ENCODE assay signal across 20 cellular contexts in the genomic region with DNA sequence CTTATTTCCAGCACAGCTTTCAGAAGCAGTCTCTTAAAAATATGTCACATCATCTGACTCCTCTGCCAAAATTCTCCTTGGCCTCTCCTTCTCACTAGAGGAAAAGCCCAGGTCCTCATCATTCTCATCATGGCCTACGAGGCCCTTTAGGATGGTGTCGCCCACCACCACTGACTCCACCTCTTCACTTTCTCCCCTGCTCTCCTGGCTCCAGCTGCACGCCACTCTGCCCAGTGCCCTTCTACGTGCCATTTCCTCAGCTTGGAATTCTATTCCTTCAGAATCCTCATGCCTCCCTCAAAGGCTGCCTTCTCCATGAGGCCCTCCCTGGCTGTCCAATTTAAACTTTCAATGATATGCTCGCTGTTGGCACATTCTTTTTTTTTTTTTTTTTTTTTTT. TPM values are rescaled to one million over a fixed set of nuclear protein-coding genes. Genes with fewer than 3 reads are reported as not detected.
A peak's percentile ranks its signal among the peaks of the same experiment; 100 is the strongest.
DNase-seq lines count a peak whose midpoint lies in the region; ATAC-seq, FAIRE-seq and TF ChIP-seq lines count a peak whose summit lies in the region.
"Had no signal": no experiment of that assay in that cellular context is flagged by ENCODE, and none has a peak within 500 bp of the region (broad histone marks: within the 10 kb centered on the region; RNA-seq: fewer than 3 reads in every experiment).

No MANE protein-coding gene starts in this region.

- H3K9me3 ChIP-seq in CD4-positive, alpha-beta T cell (ENCODE audit: control insufficient read depth, low read length), result no peaks in the 10 kb centered on the region
- H3K9me3 ChIP-seq in OCI-LY1 (ENCODE audit: low read length) (no peaks in the 10 kb centered on the region), sigmoid colon (no peaks in the 10 kb centered on the region), colonic mucosa (no peaks in the 10 kb centered on the region), neuronal stem cell (replicated peaks in 1 of 2; ENCODE audit: control insufficient read depth in 2 of 2, insufficient read depth in 1 of 2, low read depth in 1 of 2, low read length in 2 of 2) (no peaks in the 10 kb centered on the region)

- no peak overlapping the region for H3K4me3 Mint-ChIP-seq in CD4-positive, alpha-beta T cell
- H3K4me3 Mint-ChIP-seq in glutamatergic neuron (ENCODE audit: unreplicated experiment), result peak overlapping the region; percentile 7

- no peaks in the 10 kb centered on the region for H3K36me3 Mint-ChIP-seq in CD4-positive, alpha-beta T cell (ENCODE audit: low read depth)
- no peaks in the 10 kb centered on the region for H3K36me3 Mint-ChIP-seq in glutamatergic neuron (ENCODE audit: unreplicated experiment)

- no peak for TF ChIP-seq CTCF in CD4-positive, alpha-beta T cell (IDR thresholded peaks at IDR 0.05)
- no peak for TF ChIP-seq CTCF in OCI-LY1 (IDR thresholded peaks at IDR 0.05; ENCODE audit: low read length)
- no peak for TF ChIP-seq CTCF in glutamatergic neuron (IDR thresholded peaks at IDR 0.05; ENCODE audit: partially characterized antibody, unreplicated experiment)
- no peak for TF ChIP-seq CTCF in sigmoid colon (IDR thresholded peaks at IDR 0.05)
- TF ChIP-seq CTCF in colonic mucosa (IDR thresholded peaks at IDR 0.05), result no peak

- no peaks in the 10 kb centered on the region for H3K9me3 Mint-ChIP-seq in CD4-positive, alpha-beta T cell
- peaks cover 13% of the 10 kb centered on the region for H3K9me3 Mint-ChIP-seq in glutamatergic neuron (ENCODE audit: unreplicated experiment)

- no peak overlapping the region for H3K23ac ChIP-seq in neuronal stem cell (ENCODE audit: low read depth, low read length, poor library complexity)

- no peak for ATAC-seq in CD4-positive, alpha-beta T cell (ENCODE audit: poor library complexity)
- ATAC-seq in HG02852 (IDR thresholded peaks at IDR 0.05; ENCODE audit: unreplicated experiment), result no peak
- ATAC-seq: Panc1 had no signal

- TF ChIP-seq POLR2A in sigmoid colon (IDR thresholded peaks at IDR 0.05), result no peak

- no peak overlapping the region for H2BK12ac ChIP-seq in neuronal stem cell (ENCODE audit: low read length)

- no peak for TF ChIP-seq EP300 in sigmoid colon (IDR thresholded peaks at IDR 0.05)

- H2AFZ ChIP-seq in OCI-LY1 (ENCODE audit: low read length) (no peak overlapping the region), neuronal stem cell (ENCODE audit: low read length) (no peak overlapping the region)
- H2AFZ ChIP-seq: GM23248 had no signal

- H3K79me1 ChIP-seq in neuronal stem cell (ENCODE audit: low read depth, low read length), result no peaks in the 10 kb centered on the region

- H2BK15ac ChIP-seq in neuronal stem cell (ENCODE audit: low read length), result no peak overlapping the region

- peaks cover 100% of the 10 kb centered on the region for H3K4me1 ChIP-seq in OCI-LY1 (ENCODE audit: insufficient read depth, low read length, severe bottlenecking)
- peaks cover 0 to 79% (median 69%) of the 10 kb centered on the region in 4 donors for H3K4me1 ChIP-seq in sigmoid colon
- H3K4me1 ChIP-seq in colonic mucosa, result peaks cover 3% of the 10 kb centered on the region
- H3K4me1 ChIP-seq in neuronal stem cell (ENCODE audit: control insufficient read depth in 2 of 2, insufficient read depth in 1 of 2, low read depth in 1 of 2, low read length in 2 of 2), result peaks cover 7 to 17% of the 10 kb centered on the region in 2 donors

- CTCF ChIA-PET in CD4-positive, alpha-beta T cell (lab: Charles Lee), result interaction anchor here (0.6 to 15.3 kb wide), 5 partner anchors 10 to 130 kb away, joined by 3 to 462 read pairs (median 12); no protein-coding TSS in a partner anchor

- no peak overlapping the region for H3K18ac ChIP-seq in neuronal stem cell (ENCODE audit: low read length)

- no peak overlapping the region for H3K4ac ChIP-seq in neuronal stem cell (ENCODE audit: low read length)

- H3K27ac ChIP-seq in CD4-positive, alpha-beta T cell (ENCODE audit: low read depth, low read length), result no peak overlapping the region
- H3K27ac ChIP-seq in OCI-LY1 (ENCODE audit: low read depth, low read length, poor library complexity, severe bottlenecking) (peak overlapping the region; percentile 100), sigmoid colon (peak overlapping the region; percentile 86 to 98 (median 92)), colonic mucosa (no peak overlapping the region), neuronal stem cell (replicated peaks; ENCODE audit: low read length) (no peak overlapping the region)
- H3K27ac ChIP-seq: GM23248 had no signal

- intact Hi-C loops in CD4-positive, alpha-beta T cell (cut with DNase I, micrococcal nuclease), result no loop called here
- intact Hi-C loops in sigmoid colon (cut with DNase I) (no loop called here), colonic mucosa (cut with DNase I) (no loop called here)

- H4K20me1 ChIP-seq in OCI-LY1 (ENCODE audit: insufficient read depth, low read length), result no peaks in the 10 kb centered on the region

- H3K4me1 Mint-ChIP-seq in CD4-positive, alpha-beta T cell (ENCODE audit: low read depth), result peaks cover 57% of the 10 kb centered on the region
- H3K4me1 Mint-ChIP-seq in glutamatergic neuron (ENCODE audit: low read depth, unreplicated experiment), result peaks cover 62% of the 10 kb centered on the region

- WGBS in sigmoid colon, 2 donors, result 94% methylated on average over 5 of the region's 5 CpGs
- WGBS in neuronal stem cell (ENCODE audit: extremely low coverage in 2 of 2, insufficient read length in 2 of 2, insufficient replicate concordance in 1 of 2), 2 donors, result no CpG with 5 or more reads among the region's 5 CpGs

- H2BK5ac ChIP-seq in neuronal stem cell (ENCODE audit: low read length), result no peak overlapping the region

- H3K27ac Mint-ChIP-seq in CD4-positive, alpha-beta T cell, result peak overlapping the region; percentile 69
- peak overlapping the region; percentile 63 for H3K27ac Mint-ChIP-seq in glutamatergic neuron (ENCODE audit: unreplicated experiment)

- DNase-seq in CD4-positive, alpha-beta T cell, result no peak
- DNase-seq in glutamatergic neuron (no peak), sigmoid colon (no peak), colonic mucosa (no peak), HTR-8/SVneo (ENCODE audit: insufficient read length, low spot score) (no peak), neuronal stem cell (ENCODE audit: low spot score) (no peak)
- DNase-seq: activated CD4-positive, alpha-beta T cell treated with anti-CD3 and anti-CD28 coated beads for 1 hour; activated T-cell treated with anti-CD3 and anti-CD28 coated beads for 4 hours; cerebellar nuclear complex; DMS79 treated with DMSO at 0.1 percent for 48 hours; GM23248; kidney glomerular epithelial cell; NCI-H748 treated with DMSO at 0.1 percent for 48 hours; stimulated activated naive CD4-positive, alpha-beta T cell treated with Interleukin-2 at 50 U/mL for 16 hours had no signal

- POLR2A ChIA-PET in CD4-positive, alpha-beta T cell (lab: Charles Lee), result interaction anchor here (0.8 to 17.7 kb wide), 5 partner anchors 8 to 63 kb away, joined by 3 to 320 read pairs (median 187); a partner anchor contains a TSS

- no peak overlapping the region for H4K91ac ChIP-seq in neuronal stem cell (ENCODE audit: low read depth, low read length, poor library complexity)

- H2AK5ac ChIP-seq in neuronal stem cell (ENCODE audit: low read depth, low read length), result no peak overlapping the region

- H2BK120ac ChIP-seq in neuronal stem cell (ENCODE audit: low read depth, low read length), result no peak overlapping the region

- no peak overlapping the region; the same call in 1 of the 2 replicates for H3K9ac ChIP-seq in OCI-LY1 (ENCODE audit: low read length)
- H3K9ac ChIP-seq in colonic mucosa (ENCODE audit: low read depth in 2 of 2, low read length in 2 of 2), result no peak overlapping the region
- H3K9ac ChIP-seq in neuronal stem cell (ENCODE audit: low read depth, low read length, poor library complexity), result no peak overlapping the region
- H3K9ac ChIP-seq: GM23248 had no signal

- no peaks in the 10 kb centered on the region for H3K27me3 ChIP-seq in CD4-positive, alpha-beta T cell (ENCODE audit: control insufficient read depth, insufficient read depth, low read length)
- H3K27me3 ChIP-seq in OCI-LY1 (ENCODE audit: insufficient read depth, low read length) (no peaks in the 10 kb centered on the region), sigmoid colon (no peaks in the 10 kb centered on the region), colonic mucosa (no peaks in the 10 kb centered on the region), neuronal stem cell (ENCODE audit: control insufficient read depth in 3 of 3, insufficient read depth in 3 of 3, low read depth in 1 of 3, low read length in 3 of 3) (peaks cover 0 to 21% (median 0%) of the 10 kb centered on the region in 3 experiments)

- no peaks in the 10 kb centered on the region for H3K9me2 ChIP-seq in OCI-LY1 (ENCODE audit: low read depth, low read length)

- no peaks in the 10 kb centered on the region for H3K27me3 Mint-ChIP-seq in CD4-positive, alpha-beta T cell
- H3K27me3 Mint-ChIP-seq in glutamatergic neuron (ENCODE audit: unreplicated experiment), result peaks cover 9% of the 10 kb centered on the region

- H3F3A ChIP-seq in OCI-LY1 (ENCODE audit: insufficient read depth, low read length), result no peaks in the 10 kb centered on the region

- H3K79me2 ChIP-seq in OCI-LY1 (ENCODE audit: insufficient read depth, low read length), result no peaks in the 10 kb centered on the region

- no peak overlapping the region for H3K14ac ChIP-seq in neuronal stem cell (ENCODE audit: low read length)

- no peak for FAIRE-seq in HTR-8/SVneo (lab: Jason Lieb, UNC)

- H3K4me3 ChIP-seq in OCI-LY1 (ENCODE audit: low read depth, low read length, poor library complexity, severe bottlenecking) (no peak overlapping the region), sigmoid colon (no peak overlapping the region), colonic mucosa (no peak overlapping the region), neuronal stem cell (ENCODE audit: low read length in 2 of 2) (no peak overlapping the region)
- H3K4me3 ChIP-seq: GM23248 had no signal

- H4K8ac ChIP-seq in neuronal stem cell (ENCODE audit: low read depth, low read length), result no peak overlapping the region

- no peak overlapping the region for H3K4me2 ChIP-seq in OCI-LY1 (ENCODE audit: low read length)
- no peak overlapping the region for H3K4me2 ChIP-seq in neuronal stem cell (ENCODE audit: insufficient read depth, low read length, poor library complexity, severe bottlenecking)

- H3K36me3 ChIP-seq in OCI-LY1 (ENCODE audit: insufficient read depth, low read length) (no peaks in the 10 kb centered on the region), sigmoid colon (no peaks in the 10 kb centered on the region), colonic mucosa (no peaks in the 10 kb centered on the region), neuronal stem cell (replicated peaks in 1 of 2; ENCODE audit: control insufficient read depth in 2 of 2, insufficient read depth in 2 of 2, low read length in 2 of 2) (no peaks in the 10 kb centered on the region)

RNA-seq across cellular contexts. Expression of a gene that starts 25.3 kb away (rescaled TPM):
- 100 to 1,000 TPM; 802 to 849 TPM for total RNA-seq in CD4-positive, alpha-beta T cell
- total RNA-seq in glutamatergic neuron (ENCODE audit: unreplicated experiment) (88.6 TPM), sigmoid colon (100 to 1,000 TPM in 3 of 4 donors, 10 to 100 TPM in 1; 66.0 to 397 (median 180) TPM), colonic mucosa (10 to 100 TPM; 66.4 to 88.0 TPM)
- polyA plus RNA-seq in sigmoid colon, result 10 to 100 TPM; 37.2 to 81.0 (median 63.7) TPM
- polyA plus RNA-seq in neuronal stem cell (2013, experiment 1 of 2), result 59.9 TPM
- polyA plus RNA-seq in neuronal stem cell (2013, experiment 2 of 2), result 59.9 TPM

RNA-seq across cellular contexts. Expression of a gene that starts 50.6 kb away (rescaled TPM):
- 1 to 10 TPM in 1 of 2 experiments, under 1 TPM in 1; 0.58 to 1.1 TPM for total RNA-seq in CD4-positive, alpha-beta T cell
- 0.10 TPM for total RNA-seq in glutamatergic neuron (ENCODE audit: unreplicated experiment)
- total RNA-seq in sigmoid colon, result not detected
- polyA plus RNA-seq in sigmoid colon, result under 1 TPM in 1 of 3 donors, not detected in 2; 0.98 TPM
- total RNA-seq in colonic mucosa, result under 1 TPM in 1 of 2 donors, not detected in 1; 0.30 TPM
- polyA plus RNA-seq in neuronal stem cell (2013, experiment 1 of 2), result 0.04 TPM
- not detected for polyA plus RNA-seq in neuronal stem cell (2013, experiment 2 of 2)
- total RNA-seq: GM23248, HT-29, MCF 10A had no signal
- polyA plus RNA-seq: BJ, GM23248 had no signal

Comparison
In these comparisons a context has a peak if more than half of its experiments do, and no peak if none do; other contexts are left out.
1. H3K27ac ChIP-seq: peak in OCI-LY1 (single experiment) and sigmoid colon (4 of 4); none in CD4-positive, alpha-beta T cell (single experiment), colonic mucosa (single experiment) and neuronal stem cell (single experiment).